Comparison of ENCODE assay signal across 22 cellular contexts in genomic region chr6:23537828-23538227, GRCh38.
"Had no signal": no experiment of that assay in that cellular context is flagged by ENCODE, and none has a peak within 500 bp of the region (broad histone marks: within the 10 kb centered on the region; RNA-seq: fewer than 3 reads in every experiment).

No MANE protein-coding gene starts in this region.

- H3K4me1 Mint-ChIP-seq: IgD-negative memory B cell had no signal

- H3K4me3 ChIP-seq: K562, SJCRH30 had no signal

- DNase-seq: Kasumi-1, MM.1S, NCI-H1092 treated with DMSO at 0.1 percent for 48 hours, NCI-H1436, NCI-H187, NCI-H2029, NCI-H2081 treated with DMSO at 0.1 percent for 48 hours, NCI-H2171, NCI-H226, NCI-H446, NCI-H510A, NCI-H524 treated with DMSO at 0.1 percent for 48 hours, NCI-H774, SHP77 treated with DMSO at 0.1 percent for 48 hours, SJCRH30 had no signal

- H3K27ac Mint-ChIP-seq: IgD-negative memory B cell had no signal

- H3K36me3 Mint-ChIP-seq: IgD-negative memory B cell had no signal

- H3K4me3 Mint-ChIP-seq: IgD-negative memory B cell had no signal

- H3K27ac ChIP-seq: KMS-11, RWPE1, SJCRH30 had no signal

- ATAC-seq: K562, Panc1, Right ventricle myocardium inferior, SK-N-SH treated with all-trans-retinoic acid at 6 μM for 48 hours had no signal

- H3K4me1 ChIP-seq: SJCRH30 had no signal

- H3K36me3 ChIP-seq: SJCRH30 had no signal

- H3K9me3 ChIP-seq: SJCRH30 had no signal

- H3K27me3 Mint-ChIP-seq: IgD-negative memory B cell had no signal

- H3K27me3 ChIP-seq: SJCRH30 had no signal
